Comparison of ENCODE assay signal across 8 cellular contexts in the genomic region with DNA sequence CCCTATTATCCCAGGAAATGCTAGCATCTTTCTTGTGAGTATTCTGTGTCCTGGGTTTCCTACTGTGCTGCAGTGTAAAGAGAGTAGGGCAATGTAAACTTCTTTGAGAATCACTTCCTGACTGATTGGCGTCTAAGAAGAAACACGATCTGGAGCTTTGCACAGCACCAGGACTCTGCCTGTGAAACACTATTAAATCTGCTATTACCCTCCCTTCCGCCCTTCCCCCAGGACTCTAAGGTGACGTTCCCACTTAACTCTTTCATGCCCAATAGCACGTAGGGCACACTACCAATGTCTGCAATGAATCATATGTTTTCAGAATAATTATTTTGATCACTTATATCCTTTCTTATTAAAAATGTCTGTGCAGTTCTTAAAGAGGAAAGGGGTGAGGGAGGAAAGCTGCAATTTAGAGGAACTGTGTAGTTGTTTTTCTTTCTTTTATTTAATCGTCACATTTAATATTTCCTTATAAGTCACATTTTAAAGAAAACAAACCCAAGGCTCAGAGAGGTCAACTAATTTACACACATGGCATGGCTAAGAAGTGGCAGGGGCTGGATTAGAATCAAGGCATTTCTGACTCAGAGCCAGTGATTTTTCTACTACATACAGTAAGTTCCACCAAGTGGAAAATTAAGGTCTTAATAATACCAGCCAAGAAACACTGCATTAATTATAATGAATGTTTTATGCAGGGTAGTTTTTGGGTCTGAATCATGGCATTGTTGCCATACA.
DNase-seq lines count a peak whose midpoint lies in the region; ATAC-seq, FAIRE-seq and TF ChIP-seq lines count a peak whose summit lies in the region.

No MANE protein-coding gene starts in this region.

- H3K36me3 Mint-ChIP-seq in activated T-helper 17 cell treated with anti-CD3 and anti-CD28 coated beads, Interleukin-2, amount 50 U/mL, for 72 hours (ENCODE audit: low read depth): no peaks in the 10 kb centered on the region

- H3K4me1 Mint-ChIP-seq in activated T-helper 17 cell treated with anti-CD3 and anti-CD28 coated beads, Interleukin-2, amount 50 U/mL, for 72 hours: peaks cover 7% of the 10 kb centered on the region

- intact Hi-C loops in lower lobe of right lung (cut with DNase I): no loop called here

- H3K9me3 Mint-ChIP-seq in activated T-helper 17 cell treated with anti-CD3 and anti-CD28 coated beads, Interleukin-2, amount 50 U/mL, for 72 hours: no peaks in the 10 kb centered on the region

- H3K27me3 Mint-ChIP-seq in activated T-helper 17 cell treated with anti-CD3 and anti-CD28 coated beads, Interleukin-2, amount 50 U/mL, for 72 hours: peaks cover 10% of the 10 kb centered on the region

- peak; percentile 28 to 44 for ATAC-seq in lower lobe of right lung
- no peak for ATAC-seq in activated T-helper 17 cell treated with anti-CD3 and anti-CD28 coated beads, Interleukin-2, amount 50 U/mL, for 72 hours (replicated peaks)
- no peak for ATAC-seq in GM18861 (IDR thresholded peaks at IDR 0.05; ENCODE audit: unreplicated experiment)

- no peaks in the 10 kb centered on the region for H3K27me3 ChIP-seq in lower lobe of right lung (ENCODE audit: low read depth)

- no peaks in the 10 kb centered on the region for H3K36me3 ChIP-seq in lower lobe of right lung

- no peak for TF ChIP-seq CTCF in lower lobe of right lung (IDR thresholded peaks at IDR 0.05)

- no peaks in the 10 kb centered on the region for H3K9me3 ChIP-seq in lower lobe of right lung

- H3K27ac ChIP-seq in lower lobe of right lung: no peak overlapping the region

- no peak for TF ChIP-seq POLR2A in GM12892 (IDR thresholded peaks at IDR 0.05; ENCODE audit: low read depth, low read length)

- FAIRE-seq in GM12892 (lab: Jason Lieb, UNC): no peak

- H3K4me1 ChIP-seq in lower lobe of right lung: peaks cover 18% of the 10 kb centered on the region

- H3K27ac Mint-ChIP-seq in activated T-helper 17 cell treated with anti-CD3 and anti-CD28 coated beads, Interleukin-2, amount 50 U/mL, for 72 hours: no peak overlapping the region

- H3K4me3 ChIP-seq in lower lobe of right lung: no peak overlapping the region

- DNase-seq in COR-L47 (lab: John Stamatoyannopoulos, UW) (peak; percentile 15), NCI-H2029 treated with DMSO at 0.1 percent for 48 hours (lab: John Stamatoyannopoulos, UW) (peak; percentile 9), brain pericyte (ENCODE audit: low read depth, low spot score) (peak; percentile 77), lower lobe of right lung (no peak), GM12892 (ENCODE audit: insufficient read length) (no peak)
- DNase-seq in activated CD8-positive, alpha-beta memory T cell treated with anti-CD3 and anti-CD28 coated beads for 24 hours: no peak

- no peak overlapping the region for H3K4me3 Mint-ChIP-seq in activated T-helper 17 cell treated with anti-CD3 and anti-CD28 coated beads, Interleukin-2, amount 50 U/mL, for 72 hours

Comparison
In these comparisons a context has a peak if more than half of its experiments do, and no peak if none do; other contexts are left out.
1. DNase-seq: peak in COR-L47 (single experiment), NCI-H2029 treated with DMSO at 0.1 percent for 48 hours (single experiment) and brain pericyte (single experiment); none in lower lobe of right lung (single experiment), GM12892 (single experiment) and activated CD8-positive, alpha-beta memory T cell treated with anti-CD3 and anti-CD28 coated beads for 24 hours (single experiment).
2. ATAC-seq: peak in lower lobe of right lung (2 of 2); none in activated T-helper 17 cell treated with anti-CD3 and anti-CD28 coated beads, Interleukin-2, amount 50 U/mL, for 72 hours (single experiment) and GM18861 (single experiment).